1 cellular context compared by ENCODE assay signal in the genomic region with DNA sequence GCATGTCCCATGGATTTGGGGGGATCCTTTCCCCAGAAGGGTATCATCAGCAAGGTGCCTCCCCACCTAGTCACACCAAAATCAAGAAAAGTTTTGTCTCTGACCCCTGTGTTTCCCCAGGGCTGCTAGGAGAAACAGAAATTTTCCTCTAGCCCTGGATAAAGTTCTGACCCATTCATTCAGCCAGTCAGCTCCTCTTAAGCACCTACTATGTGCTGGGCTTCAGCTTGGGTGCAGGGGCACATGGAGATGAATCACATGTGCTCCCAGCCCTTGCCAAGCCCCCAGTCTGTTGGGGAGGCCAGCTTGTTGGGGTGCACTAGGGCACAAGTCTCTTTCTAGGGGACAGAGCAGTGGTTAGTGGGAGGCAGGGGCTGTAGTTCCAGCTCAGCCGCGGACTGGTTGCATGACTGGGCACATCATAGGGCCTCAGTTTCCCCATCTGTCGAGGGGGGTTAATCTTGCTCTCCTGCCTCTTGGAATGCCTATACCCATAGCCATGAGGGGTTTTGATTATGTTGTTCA.
TF ChIP-seq lines count a peak whose summit lies in the region.

No MANE protein-coding gene starts in this region.

TF ChIP-seq in K562, 482 proteins besides CTCF, POLR2A, EP300 and RAD21:
- peak; percentile 69; the same call in 1 of the 2 replicates for TF ChIP-seq ZKSCAN1 (IDR thresholded peaks at IDR 0.05; ENCODE audit: low read depth, low read length)
- no peak for TF ChIP-seq TRIM24 (IDR thresholded peaks at IDR 0.05)
